ENCODE assay signal across 6 cellular contexts in genomic region chr7:27142562-27143021, GRCh38. TPM values are rescaled to one million over a fixed set of nuclear protein-coding genes. Genes with fewer than 3 reads are reported as not detected.
A peak's percentile ranks its signal among the peaks of the same experiment; 100 is the strongest.
DNase-seq lines count a peak whose midpoint lies in the region; ATAC-seq, FAIRE-seq and TF ChIP-seq lines count a peak whose summit lies in the region.

No MANE protein-coding gene starts in this region.

- no peak for DNase-seq in HFF-Myc (ENCODE audit: extremely low read depth, low read depth)
- DNase-seq in colonic mucosa: peak; percentile 32
- no peak for DNase-seq in neural crest cell (ENCODE audit: low read depth, low spot score)
- DNase-seq in GM19239 (ENCODE audit: insufficient read length, low spot score): no peak
- DNase-seq in Karpas-422: no peak

- H3K79me2 ChIP-seq in Karpas-422 (ENCODE audit: low read length): peaks cover 10% of the 10 kb centered on the region; the same call in 1 of the 2 replicates

- H3K4me1 Mint-ChIP-seq in neural crest cell: peaks cover 32% of the 10 kb centered on the region

- peaks cover 100% of the 10 kb centered on the region for H3K27me3 Mint-ChIP-seq in neural crest cell (ENCODE audit: low read depth)

- TF ChIP-seq CTCF in HFF-Myc (IDR thresholded peaks at IDR 0.05; ENCODE audit: low read depth, low read length, missing control alignments) (no peak), colonic mucosa (IDR thresholded peaks at IDR 0.05) (no peak), neural crest cell (conservative IDR thresholded peaks at IDR 0.05) (no peak)

- H3K27ac Mint-ChIP-seq in neural crest cell (ENCODE audit: unreplicated experiment): no peak overlapping the region

- peaks cover 4% of the 10 kb centered on the region for H3K9me3 Mint-ChIP-seq in neural crest cell

- H3K4me3 ChIP-seq in HFF-Myc (replicated peaks; ENCODE audit: low read depth, low read length) (peak overlapping the region; percentile 41), colonic mucosa (peak overlapping the region; percentile 43), Karpas-422 (ENCODE audit: low read length) (no peak overlapping the region)

- H3K27me3 ChIP-seq in colonic mucosa (no peaks in the 10 kb centered on the region), Karpas-422 (ENCODE audit: low read length) (no peaks in the 10 kb centered on the region)

- ATAC-seq in HG03025 (IDR thresholded peaks at IDR 0.05; ENCODE audit: low FRiP score, unreplicated experiment): no peak

- H3K4me3 Mint-ChIP-seq in neural crest cell: peak overlapping the region; percentile 86

- H2AFZ ChIP-seq in Karpas-422 (ENCODE audit: low read length): no peak overlapping the region

- no peaks in the 10 kb centered on the region for H3K36me3 ChIP-seq in colonic mucosa
- peaks cover 19% of the 10 kb centered on the region; the same call in 1 of the 2 replicates for H3K36me3 ChIP-seq in Karpas-422 (ENCODE audit: insufficient read depth, low read length)

- no peaks in the 10 kb centered on the region for H3K9me2 ChIP-seq in Karpas-422 (replicated peaks; ENCODE audit: insufficient read depth, low read length)

- no peaks in the 10 kb centered on the region for H4K20me1 ChIP-seq in Karpas-422 (ENCODE audit: insufficient read depth, low read depth, low read length)

- FAIRE-seq in GM19239 (lab: Jason Lieb, UNC): no peak

- peak overlapping the region; percentile 84 for H3K27ac ChIP-seq in colonic mucosa
- H3K27ac ChIP-seq in Karpas-422 (ENCODE audit: low read length): no peak overlapping the region

- H3K9ac ChIP-seq in colonic mucosa (ENCODE audit: low read depth in 2 of 2, low read length in 2 of 2) (peak overlapping the region; percentile 75 to 100), Karpas-422 (ENCODE audit: low read length) (no peak overlapping the region)

- H3K9me3 ChIP-seq in colonic mucosa (no peaks in the 10 kb centered on the region), Karpas-422 (ENCODE audit: low read length) (no peaks in the 10 kb centered on the region)

- peaks cover 3% of the 10 kb centered on the region for H3K36me3 Mint-ChIP-seq in neural crest cell (ENCODE audit: low read depth)

- intact Hi-C loops in colonic mucosa (cut with DNase I): loop anchor here (5.0 kb wide), 1 partner anchor 35 kb away; no protein-coding TSS in a partner anchor

- H3K4me2 ChIP-seq in Karpas-422 (ENCODE audit: low read depth, low read length, poor library complexity, severe bottlenecking): no peak overlapping the region

- H3K4me1 ChIP-seq in colonic mucosa (peaks cover 17% of the 10 kb centered on the region), Karpas-422 (ENCODE audit: low read length) (no peaks in the 10 kb centered on the region)

RNA-seq across cellular contexts. Expression of gene HOXA5, which starts 0.9 kb away (rescaled TPM):
- total RNA-seq in colonic mucosa (10 to 100 TPM in 1 of 2 donors, 1 to 10 TPM in 1; 9.6 to 18.7 TPM), neural crest cell (3.2 and 4.3 TPM in 2 replicates)
- 3.6 and 4.1 TPM in 2 replicates for total RNA-seq in Karpas-422 (2014; rRNA removed; shearing (Covaris generic); ENCODE audit: low replicate concordance)

RNA-seq across cellular contexts. Expression of gene HOXA6, which starts 5.0 kb away (rescaled TPM):
- total RNA-seq in colonic mucosa (10 to 100 TPM; 10.9 to 29.6 TPM), neural crest cell (1.6 and 2.0 TPM in 2 replicates)
- 3.4 and 8.4 TPM in 2 replicates for total RNA-seq in Karpas-422 (2014; rRNA removed; shearing (Covaris generic); ENCODE audit: low replicate concordance)

RNA-seq across cellular contexts. Expression of gene HOXA3, which starts 9.8 kb away (rescaled TPM):
- total RNA-seq in colonic mucosa (10 to 100 TPM; 13.3 to 14.1 TPM), neural crest cell (10.6 and 11.3 TPM in 2 replicates)
- 1.3 TPM in 2 replicates for total RNA-seq in Karpas-422 (2014; rRNA removed; shearing (Covaris generic); ENCODE audit: low replicate concordance)

RNA-seq across cellular contexts. Expression of gene HOXA4, which starts 12.0 kb away (rescaled TPM):
- total RNA-seq in colonic mucosa (1 to 10 TPM; 3.3 to 4.5 TPM), neural crest cell (0.68 and 0.96 TPM in 2 replicates)
- total RNA-seq in Karpas-422 (2014; rRNA removed; shearing (Covaris generic); ENCODE audit: low replicate concordance): 0.79 TPM in 1 of 2 replicates, not detected in the other

RNA-seq across cellular contexts. Expression of gene HOXA7, which starts 13.9 kb away (rescaled TPM):
- total RNA-seq in colonic mucosa: 10 to 100 TPM; 21.9 to 24.4 TPM
- total RNA-seq in neural crest cell: 7.1 and 8.8 TPM in 2 replicates
- 7.5 and 10.2 TPM in 2 replicates for total RNA-seq in Karpas-422 (2014; rRNA removed; shearing (Covaris generic); ENCODE audit: low replicate concordance)
